In genomic region chr5:139149477-139150199, GRCh38 we compare ENCODE assay signal across 11 cellular contexts. TPM values are rescaled to one million over a fixed set of nuclear protein-coding genes. Genes with fewer than 3 reads are reported as not detected.
A peak's percentile ranks its signal among the peaks of the same experiment; 100 is the strongest.
DNase-seq lines count a peak whose midpoint lies in the region; ATAC-seq and TF ChIP-seq lines count a peak whose summit lies in the region.
"Had no signal": no experiment of that assay in that cellular context is flagged by ENCODE, and none has a peak within 500 bp of the region (broad histone marks: within the 10 kb centered on the region; RNA-seq: fewer than 3 reads in every experiment).

No MANE protein-coding gene starts in this region.

- intact Hi-C loops in mammary epithelial cell (cut with micrococcal nuclease) (loop anchor here (2.0 to 5.0 kb wide), 2 partner anchors 29 to 113 kb away; no protein-coding TSS in a partner anchor), lower lobe of right lung (cut with DNase I) (no loop called here)

- DNase-seq in AG04449 (ENCODE audit: low read depth, low spot score) (peak; percentile 23), NOMO-1 (lab: John Stamatoyannopoulos, UW; ENCODE audit: unreplicated experiment in 2 of 2) (peak; percentile 73 to 95), mammary epithelial cell (peak; percentile 29), lower lobe of right lung (no peak), dedifferentiated amniotic fluid mesenchymal stem cell (ENCODE audit: extremely low spot score) (no peak), GM19240 (ENCODE audit: insufficient read length, low spot score) (no peak), DMS114 treated with DMSO at 0.1 percent for 48 hours (lab: John Stamatoyannopoulos, UW; ENCODE audit: unreplicated experiment) (no peak)
- DNase-seq: activated CD4-positive, alpha-beta T cell treated with anti-CD3 and anti-CD28 coated beads for 36 hours; activated gamma-delta T cell had no signal

- CTCF ChIA-PET in AG04449 (lab: Yijun Ruan, JAX) (interaction anchor here (1.0 to 1.9 kb wide), 2 partner anchors 9 to 14 kb away, joined by 3 to 4 read pairs; no protein-coding TSS in a partner anchor), mammary epithelial cell (lab: Charles Lee; ENCODE audit: low non-redundant PET) (no interaction called here)

- in situ Hi-C loops in mammary epithelial cell (cut with MboI; ENCODE audit: low sequenced_read_pairs in 2 of 2): no loop called here

- H3K4me1 ChIP-seq in mammary epithelial cell (ENCODE audit: insufficient read depth, low read length) (peaks cover 41% of the 10 kb centered on the region), lower lobe of right lung (peaks cover 50% of the 10 kb centered on the region)

- dilution Hi-C loops in mammary epithelial cell (cut with HindIII; ENCODE audit: low sequenced_read_pairs): no loop called here

- H3K36me3 ChIP-seq in mammary epithelial cell (ENCODE audit: insufficient read depth, low read length) (no peaks in the 10 kb centered on the region), lower lobe of right lung (no peaks in the 10 kb centered on the region)

- BruUV-seq in mammary epithelial cell (replicated peaks; lab: Mats Ljungman, UMichigan): no TSS peak

- H3K79me2 ChIP-seq in mammary epithelial cell (ENCODE audit: insufficient read depth, low read length): peaks cover 30% of the 10 kb centered on the region

- H3K4me3 ChIP-seq in AG04449 (ENCODE audit: low read depth, low read length): no peak overlapping the region
- H3K4me3 ChIP-seq in mammary epithelial cell (replicated peaks in 1 of 3; ENCODE audit: insufficient read depth in 1 of 3, low read depth in 2 of 3, low read length in 3 of 3): no peak overlapping the region
- no peak overlapping the region for H3K4me3 ChIP-seq in lower lobe of right lung

- 50% methylated on average over 3 of the region's 3 CpGs for WGBS in mammary epithelial cell (ENCODE audit: low coverage, missing lambda C conversion rate)

- H3K27me3 ChIP-seq in mammary epithelial cell (ENCODE audit: insufficient read depth, low read length) (no peaks in the 10 kb centered on the region), lower lobe of right lung (ENCODE audit: low read depth) (no peaks in the 10 kb centered on the region)

- no peak overlapping the region for H2AFZ ChIP-seq in mammary epithelial cell (ENCODE audit: low read depth, low read length)

- peak overlapping the region; percentile 28 for H3K4me2 ChIP-seq in mammary epithelial cell (ENCODE audit: insufficient read depth, low read depth, low read length)

- TF ChIP-seq CTCF in AG04449 (IDR thresholded peaks at IDR 0.05; ENCODE audit: insufficient read depth, low read length, missing control alignments) (no peak), mammary epithelial cell (conservative IDR thresholded peaks at IDR 0.05 in 1 of 2, IDR thresholded peaks at IDR 0.05 in 1 of 2; ENCODE audit: extremely low read depth in 1 of 2, insufficient read depth in 1 of 2, low read depth in 1 of 2, low read length in 2 of 2) (no peak), lower lobe of right lung (IDR thresholded peaks at IDR 0.05) (no peak)

- H3K9me3 ChIP-seq in mammary epithelial cell (replicated peaks; ENCODE audit: insufficient read depth, low read length): no peaks in the 10 kb centered on the region
- H3K9me3 ChIP-seq in lower lobe of right lung: no peaks in the 10 kb centered on the region

- H4K20me1 ChIP-seq in mammary epithelial cell (ENCODE audit: insufficient read depth, low read length): no peaks in the 10 kb centered on the region

- H3K9ac ChIP-seq in mammary epithelial cell (ENCODE audit: insufficient read depth, low read length): no peak overlapping the region

- H3K27ac ChIP-seq in mammary epithelial cell (ENCODE audit: insufficient read depth, low read depth, low read length) (no peak overlapping the region), lower lobe of right lung (peak overlapping the region; percentile 16)

- ATAC-seq in lower lobe of right lung: peak; percentile 79 to 86
- no peak for ATAC-seq in GM18867 (IDR thresholded peaks at IDR 0.05; ENCODE audit: unreplicated experiment)
- ATAC-seq: activated CD4-positive, alpha-beta T cell treated with anti-CD3 and anti-CD28 coated beads for 36 hours; natural killer cell treated with Interleukin-12 subunit alpha and Interleukin-12 subunit beta and Interleukin-15 and Interleukin-18, amount 100 ng/mL, for 72 hours had no signal

- POLR2A ChIA-PET in AG04449 (lab: Yijun Ruan, JAX): interaction anchor here (0.6 kb wide), 1 partner anchor 576 kb away, joined by 5 read pairs; no protein-coding TSS in a partner anchor

RNA-seq across cellular contexts. Expression of gene SIL1, which starts 48.5 kb away (rescaled TPM):
- total RNA-seq in mammary epithelial cell (10 to 100 TPM; 35.8 to 52.4 TPM), lower lobe of right lung (40.6 TPM)
- polyA plus RNA-seq in mammary epithelial cell: 40.8 TPM
- 15.6 TPM for polyA minus RNA-seq in mammary epithelial cell

Comparison
In these comparisons a context has a peak if more than half of its experiments do, and no peak if none do; other contexts are left out.
1. DNase-seq: peak in AG04449 (single experiment), NOMO-1 (2 of 2) and mammary epithelial cell (single experiment); none in lower lobe of right lung (single experiment), dedifferentiated amniotic fluid mesenchymal stem cell (single experiment), GM19240 (single experiment) and DMS114 treated with DMSO at 0.1 percent for 48 hours (single experiment).